ENCODE assay signal across 1 cellular context in genomic region chr1:10032590-10033358, GRCh38.
TF ChIP-seq lines count a peak whose summit lies in the region.

Gene UBE4B (plus strand): TSS chr1:10032958. CDS start chr1:10033671, 713 bp downstream.

TF ChIP-seq in HEK293, 187 proteins besides CTCF, POLR2A, EP300 and RAD21 (continued from another document and continues in another):
- peak; percentile 10; the same call in 1 of the 2 replicates for TF ChIP-seq PRDM4 (tag by site-specific recombination; IDR thresholded peaks at IDR 0.05)
- TF ChIP-seq ZNF366 (tag by site-specific recombination; conservative IDR thresholded peaks at IDR 0.05), result peak; percentile 93
- no peak for TF ChIP-seq ZNF560 (tag by site-specific recombination; IDR thresholded peaks at IDR 0.05; ENCODE audit: borderline replicate concordance)
- peak; percentile 44; the same call in 1 of the 2 replicates for TF ChIP-seq MZF1 (tag by site-specific recombination; IDR thresholded peaks at IDR 0.05; ENCODE audit: borderline replicate concordance)
- TF ChIP-seq ZNF449 (tag by site-specific recombination; IDR thresholded peaks at IDR 0.05), result 0 out of 2 replicates have a peak, but pooled peaks have one; percentile 52
- peak; percentile 90 for TF ChIP-seq ZEB2 (tag by site-specific recombination; IDR thresholded peaks at IDR 0.05)
- peak; percentile 82; the same call in 1 of the 2 replicates for TF ChIP-seq ZNF184 (tag by site-specific recombination; IDR thresholded peaks at IDR 0.05)
- TF ChIP-seq YY1 (tag by site-specific recombination; IDR thresholded peaks at IDR 0.05), result peak; percentile 68
- no peak for TF ChIP-seq ZNF155 (tag by site-specific recombination; IDR thresholded peaks at IDR 0.05)
- TF ChIP-seq ZBTB11 (tag by site-specific recombination; conservative IDR thresholded peaks at IDR 0.05; ENCODE audit: low read depth), result 0 out of 2 replicates have a peak, but pooled peaks have one; percentile 12
- no peak; the same call in 1 of the 2 replicates for TF ChIP-seq GLIS2 (tag by site-specific recombination; IDR thresholded peaks at IDR 0.05)
- peak; percentile 76; the same call in 1 of the 2 replicates for TF ChIP-seq ZBTB20 (tag by site-specific recombination; IDR thresholded peaks at IDR 0.05)
- TF ChIP-seq ZNF626 (tag by site-specific recombination; IDR thresholded peaks at IDR 0.05), result no peak
- TF ChIP-seq ZNF513 (tag by site-specific recombination; IDR thresholded peaks at IDR 0.05), result no peak
- TF ChIP-seq PBX3 (CRISPR knock-in tag; IDR thresholded peaks at IDR 0.05), result no peak; the same call in 1 of the 2 replicates
- TF ChIP-seq ZNF747 (tag by site-specific recombination; IDR thresholded peaks at IDR 0.05), result no peak
- no peak for TF ChIP-seq ZNF514 (tag by site-specific recombination; IDR thresholded peaks at IDR 0.05)
- no peak for TF ChIP-seq ZNF311 (tag by site-specific recombination; IDR thresholded peaks at IDR 0.05; ENCODE audit: borderline replicate concordance)
- no peak for TF ChIP-seq ZNF488 (tag by site-specific recombination; IDR thresholded peaks at IDR 0.05)
- TF ChIP-seq ZBTB10 (tag by site-specific recombination; IDR thresholded peaks at IDR 0.05), result 0 out of 2 replicates have a peak, but pooled peaks have one; percentile 49
- peak; percentile 48; the same call in 1 of the 2 replicates for TF ChIP-seq ZNF10 (tag by site-specific recombination; IDR thresholded peaks at IDR 0.05)
- no peak for TF ChIP-seq ZSCAN16 (tag by site-specific recombination; IDR thresholded peaks at IDR 0.05)
- no peak for TF ChIP-seq ZNF132 (tag by site-specific recombination; IDR thresholded peaks at IDR 0.05; ENCODE audit: borderline replicate concordance)
- peak; percentile 97 for TF ChIP-seq IKZF3 (tag by site-specific recombination; IDR thresholded peaks at IDR 0.05)
- TF ChIP-seq ZBTB6 (tag by site-specific recombination; IDR thresholded peaks at IDR 0.05), result no peak
- peak; percentile 55; the same call in 1 of the 2 replicates for TF ChIP-seq ZNF24 (tag by site-specific recombination; IDR thresholded peaks at IDR 0.05)
- TF ChIP-seq PATZ1 (tag by site-specific recombination; IDR thresholded peaks at IDR 0.05), result peak; percentile 97
- TF ChIP-seq GLI4 (tag by site-specific recombination; IDR thresholded peaks at IDR 0.05), result no peak
- TF ChIP-seq EGR2 (tag by site-specific recombination; IDR thresholded peaks at IDR 0.05; ENCODE audit: low read depth), result 0 out of 2 replicates have a peak, but pooled peaks have one; percentile 46
- no peak for TF ChIP-seq ZNF114 (tag by site-specific recombination; IDR thresholded peaks at IDR 0.05)
- TF ChIP-seq YY2 (tag by site-specific recombination; IDR thresholded peaks at IDR 0.05), result peak; percentile 62; the same call in 1 of the 2 replicates
- peak; percentile 79 for TF ChIP-seq ZBTB26 (tag by site-specific recombination; optimal IDR thresholded peaks at IDR 0.05)
- no peak for TF ChIP-seq ZNF202 (tag by site-specific recombination; IDR thresholded peaks at IDR 0.05; ENCODE audit: borderline replicate concordance)
- no peak for TF ChIP-seq ZSCAN5A (tag by site-specific recombination; IDR thresholded peaks at IDR 0.05)
